25 cellular contexts compared by ENCODE assay signal in genomic region chr1:215720121-215720520, GRCh38.
"Had no signal": no experiment of that assay in that cellular context is flagged by ENCODE, and none has a peak within 500 bp of the region (broad histone marks: within the 10 kb centered on the region; RNA-seq: fewer than 3 reads in every experiment).

No MANE protein-coding gene starts in this region.

- H3K4me3 Mint-ChIP-seq: activated CD4-positive, alpha-beta memory T cell treated with anti-CD3 and anti-CD28 coated beads for 36 hours; activated naive CD8-positive, alpha-beta T cell treated with anti-CD3 and anti-CD28 coated beads, Interleukin-2, amount 50 U/mL, for 24 hours; activated T-helper 1 cell treated with anti-CD3 and anti-CD28 coated beads, Interleukin-12 subunit alpha, Interleukin-12 subunit beta, Interleukin-2, Interleukin-4 antibody, amounts not matched to agents 30 ng/mL and 10 ng/mL and 1 ng/mL, durations not matched to agents 14 hours and 24 hours and 36 hours; nephron; T-helper 17 cell had no signal

- H3K9me3 Mint-ChIP-seq: activated CD4-positive, alpha-beta memory T cell treated with anti-CD3 and anti-CD28 coated beads for 36 hours; nephron had no signal

- H3K27me3 ChIP-seq: brain microvascular endothelial cell, foreskin keratinocyte, neutrophil, ovary, right atrium auricular region, upper lobe of left lung had no signal

- ATAC-seq: activated naive CD8-positive, alpha-beta T cell treated with anti-CD3 and anti-CD28 coated beads, Interleukin-2, amount 50 U/mL, for 24 hours; left lobe of liver; psoas muscle; T-helper 17 cell had no signal

- DNase-seq: activated CD4-positive, alpha-beta memory T cell treated with anti-CD3 and anti-CD28 coated beads for 36 hours; activated CD4-positive, alpha-beta T cell treated with anti-CD3 and anti-CD28 coated beads for 4 hours; activated CD4-positive, CD25-positive, alpha-beta regulatory T cell; activated gamma-delta T cell; activated naive CD4-positive, alpha-beta T cell treated with anti-CD3 and anti-CD28 coated beads, Interleukin-2, amount 50 U/mL, for 16 hours; activated naive CD8-positive, alpha-beta T cell treated with anti-CD3 and anti-CD28 coated beads, Interleukin-2, amount 50 U/mL, for 24 hours; aorta; brain microvascular endothelial cell; central memory CD4-positive, alpha-beta T cell; midbrain; ovary; psoas muscle; stimulated activated CD4-positive, alpha-beta T cell treated with anti-CD3 and anti-CD28 coated beads, Interleukin-4, amount 100 ng/mL, for 24 hours; stimulated activated naive CD4-positive, alpha-beta T cell treated with Interleukin-2 at 50 U/mL for 16 hours; SW 1271; T-helper 17 cell; upper lobe of left lung had no signal

- H3K4me1 ChIP-seq: esophagus muscularis mucosa, psoas muscle, right atrium auricular region, upper lobe of left lung had no signal

- H3K27ac Mint-ChIP-seq: activated CD4-positive, alpha-beta memory T cell treated with anti-CD3 and anti-CD28 coated beads for 36 hours; activated naive CD8-positive, alpha-beta T cell treated with anti-CD3 and anti-CD28 coated beads, Interleukin-2, amount 50 U/mL, for 24 hours; activated T-helper 1 cell treated with anti-CD3 and anti-CD28 coated beads, Interleukin-12 subunit alpha, Interleukin-12 subunit beta, Interleukin-2, Interleukin-4 antibody, amounts not matched to agents 30 ng/mL and 10 ng/mL and 1 ng/mL, durations not matched to agents 14 hours and 24 hours and 36 hours; nephron; T-helper 17 cell had no signal

- H3K9me3 ChIP-seq: esophagus muscularis mucosa, neutrophil, ovary, psoas muscle, right atrium auricular region, upper lobe of left lung had no signal

- H3K27me3 Mint-ChIP-seq: activated CD4-positive, alpha-beta memory T cell treated with anti-CD3 and anti-CD28 coated beads for 36 hours; activated naive CD8-positive, alpha-beta T cell treated with anti-CD3 and anti-CD28 coated beads, Interleukin-2, amount 50 U/mL, for 24 hours; T-helper 17 cell had no signal

- H3K36me3 Mint-ChIP-seq: activated CD4-positive, alpha-beta memory T cell treated with anti-CD3 and anti-CD28 coated beads for 36 hours had no signal

- H3K27ac ChIP-seq: brain microvascular endothelial cell, esophagus muscularis mucosa, foreskin keratinocyte, neutrophil, ovary, psoas muscle, right atrium auricular region, upper lobe of left lung had no signal

- H3K4me3 ChIP-seq: esophagus muscularis mucosa, lung, ovary, psoas muscle, right atrium auricular region, upper lobe of left lung had no signal

- H3K36me3 ChIP-seq: brain microvascular endothelial cell, esophagus muscularis mucosa, neutrophil, ovary, right atrium auricular region, upper lobe of left lung had no signal

- H3K4me1 Mint-ChIP-seq: activated naive CD8-positive, alpha-beta T cell treated with anti-CD3 and anti-CD28 coated beads, Interleukin-2, amount 50 U/mL, for 24 hours; nephron; T-helper 17 cell had no signal
